Comparison of ENCODE assay signal across 6 cellular contexts in genomic region chr6:31740397-31741223, GRCh38. TPM values are rescaled to one million over a fixed set of nuclear protein-coding genes. Genes with fewer than 3 reads are reported as not detected.
A peak's percentile ranks its signal among the peaks of the same experiment; 100 is the strongest.
DNase-seq lines count a peak whose midpoint lies in the region; ATAC-seq, FAIRE-seq and TF ChIP-seq lines count a peak whose summit lies in the region.

No MANE protein-coding gene starts in this region.

- peaks cover 41 to 58% of the 10 kb centered on the region in 2 experiments for H3K4me1 Mint-ChIP-seq in H9

- in situ Hi-C loops in HepG2 (cut with HindIII; ENCODE audit: extremely low pct_ligation_motif_present, low pct_unique_long_range_greater_than_20kb) = no loop called here

- no peak overlapping the region for H4K8ac ChIP-seq in H9 (replicated peaks; ENCODE audit: insufficient read length, low read depth, low read length)

- H3K79me2 ChIP-seq in H9 (ENCODE audit: insufficient read depth, low read length) (peaks cover 2% of the 10 kb centered on the region; the same call in 1 of the 2 replicates), HepG2 (ENCODE audit: insufficient read depth, low read length) (peaks cover 14% of the 10 kb centered on the region)

- TF ChIP-seq EP300 in HepG2 (IDR thresholded peaks at IDR 0.05; ENCODE audit: low read depth in 2 of 2, low read length in 2 of 2) (no peak), HepG2 (CRISPR knock-in tag; IDR thresholded peaks at IDR 0.05; ENCODE audit: borderline replicate concordance) (no peak)

- no peak for FAIRE-seq in HepG2 (lab: Jason Lieb, UNC)

- no peak for DNase-seq in H9
- DNase-seq in HepG2 (ENCODE audit: low spot score) = no peak
- DNase-seq in T-helper 9 cell = no peak

- no peak overlapping the region for H3K56ac ChIP-seq in H9 (ENCODE audit: insufficient read length, low read depth, low read length)

- CTCF ChIA-PET in HepG2 (lab: Yijun Ruan, JAX; ENCODE audit: low intra/inter-chr PET ratio, low total read pairs) = no interaction called here

- H2AFZ ChIP-seq in H9 (ENCODE audit: low read length) = no peak overlapping the region
- no peak overlapping the region for H2AFZ ChIP-seq in HepG2 (ENCODE audit: low read length)

- H4K20me1 ChIP-seq in H9 (ENCODE audit: control insufficient read depth, insufficient read depth, insufficient read length) (no peaks in the 10 kb centered on the region), HepG2 (ENCODE audit: insufficient read depth, low read length) (no peaks in the 10 kb centered on the region)

- peak overlapping the region; percentile 92 for H2BK5ac ChIP-seq in H9 (ENCODE audit: insufficient read length, low read length)

- H3K4me3 ChIP-seq in WI38 (ENCODE audit: low read depth, low read length) (peak overlapping the region; percentile 83), HepG2 (replicated peaks in 1 of 3; ENCODE audit: insufficient read depth in 1 of 3, low read depth in 2 of 3, low read length in 3 of 3) (peak overlapping the region; percentile 1 to 63 (median 44); a peak in 5 of 6 replicates)

- H3K18ac ChIP-seq in H9 (ENCODE audit: insufficient read length, low read depth, low read length) = peak overlapping the region; percentile 100

- TF ChIP-seq CTCF in H9 (conservative IDR thresholded peaks at IDR 0.05) (no peak), WI38 (IDR thresholded peaks at IDR 0.05; ENCODE audit: low read depth, low read length) (no peak), HepG2 (CRISPR knock-in tag; IDR thresholded peaks at IDR 0.05) (no peak)

- peak overlapping the region; percentile 100 for H2BK120ac ChIP-seq in H9 (ENCODE audit: low read depth, low read length, poor library complexity, severe bottlenecking)

- H3K27me3 ChIP-seq in H9 (ENCODE audit: insufficient read depth, low read length) (no peaks in the 10 kb centered on the region), HepG2 (ENCODE audit: control insufficient read depth in 1 of 2, insufficient read depth in 2 of 2, low read length in 2 of 2) (no peaks in the 10 kb centered on the region; a peak in 1 of 5 replicates)

- no peak for TF ChIP-seq RAD21 in HepG2 (CRISPR knock-in tag; IDR thresholded peaks at IDR 0.05)

- no peaks in the 10 kb centered on the region for H3K79me1 ChIP-seq in H9 (ENCODE audit: insufficient read depth, low read depth, low read length, poor library complexity, severe bottlenecking)

- H3K23ac ChIP-seq in H9 (ENCODE audit: insufficient read length, low read depth, low read length) = no peak overlapping the region

- peak overlapping the region; percentile 100 for H3K14ac ChIP-seq in H9 (ENCODE audit: insufficient read depth, low read length)

- peak overlapping the region; percentile 26 for H2BK12ac ChIP-seq in H9 (ENCODE audit: insufficient read length, low read depth, low read length)

- no peak overlapping the region for H2AK5ac ChIP-seq in H9 (ENCODE audit: insufficient read length, low read length)

- H4K91ac ChIP-seq in H9 (ENCODE audit: insufficient read length, low read depth, low read length) = peak overlapping the region; percentile 95

- peaks cover 14 to 33% (median 17%) of the 10 kb centered on the region in 3 experiments for H3K36me3 Mint-ChIP-seq in H9 (ENCODE audit: insufficient read depth in 1 of 3, low read depth in 3 of 3)

- H3K9ac ChIP-seq in H9 (ENCODE audit: extremely low read depth, insufficient read length, low read length) = peak overlapping the region; percentile 94
- H3K9ac ChIP-seq in HepG2 (ENCODE audit: insufficient read depth, low read depth, low read length) = peak overlapping the region; percentile 82

- H3K27me3 Mint-ChIP-seq in H9 (ENCODE audit: low read depth) = no peaks in the 10 kb centered on the region

- H3K4me2 ChIP-seq in H9 (ENCODE audit: insufficient read depth, insufficient read length, low read length) = peak overlapping the region; percentile 73
- peak overlapping the region; percentile 73 for H3K4me2 ChIP-seq in HepG2 (ENCODE audit: low read depth, low read length)

- H2BK20ac ChIP-seq in H9 (ENCODE audit: low read depth, low read length, poor library complexity, severe bottlenecking) = no peak overlapping the region

- POLR2A ChIA-PET in HepG2 (lab: Yijun Ruan, JAX) = interaction anchor here (0.8 to 8.3 kb wide), 6 partner anchors 11 to 90 kb away, joined by 3 to 172 read pairs (median 99); partner anchors contain the start of genes DDAH2, HSPA1B and LSM2

- no peaks in the 10 kb centered on the region for H3K9me3 Mint-ChIP-seq in H9

- no TSS peak for BruUV-seq in HepG2 (replicated peaks; lab: Mats Ljungman, UMichigan)

- H3K4me3 Mint-ChIP-seq in H9 = peak overlapping the region; percentile 74 to 85

- intact Hi-C loops in HepG2 (cut with micrococcal nuclease; ENCODE audit: unreplicated experiment) = no loop called here

- H3K4ac ChIP-seq in H9 (ENCODE audit: low read depth, low read length) = peak overlapping the region; percentile 99; the same call in 1 of the 2 replicates

- no peak overlapping the region for H2BK15ac ChIP-seq in H9 (ENCODE audit: low read depth, low read length)

- H3K9me3 ChIP-seq in H9 (ENCODE audit: control insufficient read depth, low read depth, low read length) (no peaks in the 10 kb centered on the region), HepG2 (ENCODE audit: low read length) (no peaks in the 10 kb centered on the region)

- WGBS in H9 (ENCODE audit: extremely low coverage, insufficient read length, low lambda C conversion rate) = no CpG with 5 or more reads among the region's 29 CpGs
- WGBS in HepG2 (ENCODE audit: low lambda C conversion rate) = 94% methylated on average over 29 of the region's 29 CpGs

- ATAC-seq in HepG2 (no peak), GM19351 (IDR thresholded peaks at IDR 0.05; ENCODE audit: unreplicated experiment) (no peak), HG03280 (IDR thresholded peaks at IDR 0.05; ENCODE audit: unreplicated experiment) (no peak)

- H3K4me1 ChIP-seq in H9 (ENCODE audit: insufficient read depth, low read length) = peaks cover 11% of the 10 kb centered on the region
- H3K4me1 ChIP-seq in HepG2 (ENCODE audit: insufficient read depth, low read length) = peaks cover 56% of the 10 kb centered on the region

- H3K36me3 ChIP-seq in HepG2 (replicated peaks in 1 of 2; ENCODE audit: control insufficient read depth in 1 of 2, insufficient read depth in 2 of 2, low read length in 2 of 2) = peaks cover 0 to 6% of the 10 kb centered on the region in 2 experiments; a peak in 3 of 5 replicates

- peak overlapping the region; percentile 90 for H3T11ph ChIP-seq in H9 (ENCODE audit: low read length)

- peaks cover 21% of the 10 kb centered on the region for H3K23me2 ChIP-seq in H9 (ENCODE audit: insufficient read length, low read depth, low read length, poor library complexity, severe bottlenecking)

- H3K27ac Mint-ChIP-seq in H9 = peak overlapping the region; percentile 91 to 99 (median 99)

- TF ChIP-seq POLR2A in HepG2 (IDR thresholded peaks at IDR 0.05; ENCODE audit: insufficient read depth in 1 of 2, low read depth in 2 of 2, low read length in 2 of 2) = no peak

- peak overlapping the region; percentile 96 for H4K5ac ChIP-seq in H9 (ENCODE audit: insufficient read length, low read depth, low read length)

- peak overlapping the region; percentile 56 for H3K27ac ChIP-seq in H9 (ENCODE audit: insufficient read length, low read depth, low read length)
- peak overlapping the region; percentile 99 for H3K27ac ChIP-seq in HepG2 (ENCODE audit: extremely low read length, insufficient read depth, low read length)

RNA-seq across cellular contexts. Expression of gene MSH5, which starts 0.8 kb away (rescaled TPM):
- total RNA-seq in H9 (2021) = 21.5 and 22.4 TPM in 2 replicates
- 2.5 and 10.2 TPM in 2 replicates for total RNA-seq in HepG2 (2016; rRNA removed; fragmentation: Illumina TruSeq; extraction: Trizol)
- total RNA-seq in HepG2 (2016; cell fraction: cytosol; rRNA removed; fragmentation: Illumina TruSeq; extraction: Trizol; ENCODE audit: low read depth) = 6.2 and 9.7 TPM in 2 replicates
- total RNA-seq in HepG2 (2016; cell fraction: insoluble cytoplasmic fraction; rRNA removed; fragmentation: Illumina TruSeq; extraction: Trizol) = 3.6 and 10.0 TPM in 2 replicates
- total RNA-seq in HepG2 (2016; cell fraction: membrane; rRNA removed; fragmentation: Illumina TruSeq; extraction: Trizol) = 3.8 and 4.3 TPM in 2 replicates
- 23.2 and 28.8 TPM in 2 replicates for total RNA-seq in HepG2 (2016; cell fraction: nucleus; rRNA removed; fragmentation: Illumina TruSeq; extraction: Trizol)
- 28.3 and 38.7 TPM in 2 replicates for polyA plus RNA-seq in HepG2 (2011; rRNA removed)
- polyA plus RNA-seq in HepG2 (2011; cell fraction: cytosol; rRNA removed) = 6.2 and 7.0 TPM in 2 replicates
- 221 and 280 TPM in 2 replicates for polyA plus RNA-seq in HepG2 (2011; cell fraction: nucleus; rRNA removed)
- 18.8 and 19.5 TPM in 2 replicates for polyA plus RNA-seq in HepG2 (2012)
- 0.90 and 1.3 TPM in 2 replicates for polyA plus RNA-seq in HepG2 (2016; cell fraction: cytosol; fragmentation: Illumina TruSeq; extraction: Trizol; ENCODE audit: low read depth)
- polyA plus RNA-seq in HepG2 (2016; cell fraction: insoluble cytoplasmic fraction; fragmentation: Illumina TruSeq; extraction: Trizol; ENCODE audit: low read depth) = 2.9 and 3.2 TPM in 2 replicates
- polyA plus RNA-seq in HepG2 (2016; cell fraction: membrane; fragmentation: Illumina TruSeq; extraction: Trizol; ENCODE audit: low read depth) = 1.5 and 2.2 TPM in 2 replicates
- 76.6 and 77.9 TPM in 2 replicates for polyA plus RNA-seq in HepG2 (2016; cell fraction: nucleus; fragmentation: Illumina TruSeq; extraction: Trizol; ENCODE audit: insufficient read depth, low read depth)
- 32.0 and 34.5 TPM in 2 replicates for polyA minus RNA-seq in HepG2 (2011; rRNA and poly(A)+ RNA removed; ENCODE audit: low replicate concordance)
- 3.9 and 5.5 TPM in 2 replicates for polyA minus RNA-seq in HepG2 (2011; cell fraction: cytosol; rRNA and poly(A)+ RNA removed)
- 84.3 and 91.3 TPM in 2 replicates for polyA minus RNA-seq in HepG2 (2011; cell fraction: nucleus; rRNA and poly(A)+ RNA removed)

RNA-seq across cellular contexts. Expression of gene CLIC1, which starts 4.3 kb away (rescaled TPM):
- total RNA-seq in H9 (2021) = 265 and 266 TPM in 2 replicates
- total RNA-seq in HepG2 (2016; rRNA removed; fragmentation: Illumina TruSeq; extraction: Trizol) = 445 and 602 TPM in 2 replicates
- 267 and 295 TPM in 2 replicates for total RNA-seq in HepG2 (2016; cell fraction: cytosol; rRNA removed; fragmentation: Illumina TruSeq; extraction: Trizol; ENCODE audit: low read depth)
- 442 and 617 TPM in 2 replicates for total RNA-seq in HepG2 (2016; cell fraction: insoluble cytoplasmic fraction; rRNA removed; fragmentation: Illumina TruSeq; extraction: Trizol)
- total RNA-seq in HepG2 (2016; cell fraction: membrane; rRNA removed; fragmentation: Illumina TruSeq; extraction: Trizol) = 333 and 368 TPM in 2 replicates
- total RNA-seq in HepG2 (2016; cell fraction: nucleus; rRNA removed; fragmentation: Illumina TruSeq; extraction: Trizol) = 383 and 410 TPM in 2 replicates
- polyA plus RNA-seq in HepG2 (2011; rRNA removed) = 891 and 997 TPM in 2 replicates
- polyA plus RNA-seq in HepG2 (2011; cell fraction: cytosol; rRNA removed) = 1,063 and 1,114 TPM in 2 replicates
- 243 and 309 TPM in 2 replicates for polyA plus RNA-seq in HepG2 (2011; cell fraction: nucleus; rRNA removed)
- 684 and 693 TPM in 2 replicates for polyA plus RNA-seq in HepG2 (2012)
- 249 and 300 TPM in 2 replicates for polyA plus RNA-seq in HepG2 (2016; cell fraction: cytosol; fragmentation: Illumina TruSeq; extraction: Trizol; ENCODE audit: low read depth)
- polyA plus RNA-seq in HepG2 (2016; cell fraction: insoluble cytoplasmic fraction; fragmentation: Illumina TruSeq; extraction: Trizol; ENCODE audit: low read depth) = 415 and 433 TPM in 2 replicates
- 263 and 301 TPM in 2 replicates for polyA plus RNA-seq in HepG2 (2016; cell fraction: membrane; fragmentation: Illumina TruSeq; extraction: Trizol; ENCODE audit: low read depth)
- polyA plus RNA-seq in HepG2 (2016; cell fraction: nucleus; fragmentation: Illumina TruSeq; extraction: Trizol; ENCODE audit: insufficient read depth, low read depth) = 609 and 612 TPM in 2 replicates
- polyA minus RNA-seq in HepG2 (2011; rRNA and poly(A)+ RNA removed; ENCODE audit: low replicate concordance) = 509 and 745 TPM in 2 replicates
- 299 and 375 TPM in 2 replicates for polyA minus RNA-seq in HepG2 (2011; cell fraction: cytosol; rRNA and poly(A)+ RNA removed)
- 119 and 176 TPM in 2 replicates for polyA minus RNA-seq in HepG2 (2011; cell fraction: nucleus; rRNA and poly(A)+ RNA removed)

RNA-seq across cellular contexts. Expression of gene DDAH2, which starts 11.5 kb away (rescaled TPM):
- total RNA-seq in H9 (2021) = 70.5 and 73.2 TPM in 2 replicates
- total RNA-seq in HepG2 (2016; rRNA removed; fragmentation: Illumina TruSeq; extraction: Trizol) = 14.4 and 16.4 TPM in 2 replicates
- 8.5 and 10.3 TPM in 2 replicates for total RNA-seq in HepG2 (2016; cell fraction: cytosol; rRNA removed; fragmentation: Illumina TruSeq; extraction: Trizol; ENCODE audit: low read depth)
- total RNA-seq in HepG2 (2016; cell fraction: insoluble cytoplasmic fraction; rRNA removed; fragmentation: Illumina TruSeq; extraction: Trizol) = 14.2 and 17.0 TPM in 2 replicates
- 10.5 and 14.6 TPM in 2 replicates for total RNA-seq in HepG2 (2016; cell fraction: membrane; rRNA removed; fragmentation: Illumina TruSeq; extraction: Trizol)
- total RNA-seq in HepG2 (2016; cell fraction: nucleus; rRNA removed; fragmentation: Illumina TruSeq; extraction: Trizol) = 6.9 and 9.4 TPM in 2 replicates
- polyA plus RNA-seq in HepG2 (2011; rRNA removed) = 21.1 and 21.9 TPM in 2 replicates
- polyA plus RNA-seq in HepG2 (2011; cell fraction: cytosol; rRNA removed) = 17.3 and 27.4 TPM in 2 replicates
- polyA plus RNA-seq in HepG2 (2011; cell fraction: nucleus; rRNA removed) = 76.2 and 86.7 TPM in 2 replicates
- polyA plus RNA-seq in HepG2 (2012) = 12.9 and 21.1 TPM in 2 replicates
- 7.1 and 9.5 TPM in 2 replicates for polyA plus RNA-seq in HepG2 (2016; cell fraction: cytosol; fragmentation: Illumina TruSeq; extraction: Trizol; ENCODE audit: low read depth)
- 12.9 and 17.0 TPM in 2 replicates for polyA plus RNA-seq in HepG2 (2016; cell fraction: insoluble cytoplasmic fraction; fragmentation: Illumina TruSeq; extraction: Trizol; ENCODE audit: low read depth)
- polyA plus RNA-seq in HepG2 (2016; cell fraction: membrane; fragmentation: Illumina TruSeq; extraction: Trizol; ENCODE audit: low read depth) = 9.7 and 13.0 TPM in 2 replicates
- 21.1 and 21.5 TPM in 2 replicates for polyA plus RNA-seq in HepG2 (2016; cell fraction: nucleus; fragmentation: Illumina TruSeq; extraction: Trizol; ENCODE audit: insufficient read depth, low read depth)
- 8.4 and 17.2 TPM in 2 replicates for polyA minus RNA-seq in HepG2 (2011; rRNA and poly(A)+ RNA removed; ENCODE audit: low replicate concordance)
- 5.3 and 6.9 TPM in 2 replicates for polyA minus RNA-seq in HepG2 (2011; cell fraction: cytosol; rRNA and poly(A)+ RNA removed)
- 10.2 and 10.7 TPM in 2 replicates for polyA minus RNA-seq in HepG2 (2011; cell fraction: nucleus; rRNA and poly(A)+ RNA removed)

RNA-seq across cellular contexts. Expression of gene MPIG6B, which starts 17.4 kb away (rescaled TPM):
- total RNA-seq in H9 (2021) = not detected in 2 replicates
- not detected in 2 replicates for total RNA-seq in HepG2 (2016; rRNA removed; fragmentation: Illumina TruSeq; extraction: Trizol)
- not detected in 2 replicates for total RNA-seq in HepG2 (2016; cell fraction: cytosol; rRNA removed; fragmentation: Illumina TruSeq; extraction: Trizol; ENCODE audit: low read depth)
- total RNA-seq in HepG2 (2016; cell fraction: insoluble cytoplasmic fraction; rRNA removed; fragmentation: Illumina TruSeq; extraction: Trizol) = not detected in 2 replicates
- not detected in 2 replicates for total RNA-seq in HepG2 (2016; cell fraction: membrane; rRNA removed; fragmentation: Illumina TruSeq; extraction: Trizol)
- not detected in 2 replicates for total RNA-seq in HepG2 (2016; cell fraction: nucleus; rRNA removed; fragmentation: Illumina TruSeq; extraction: Trizol)
- polyA plus RNA-seq in HepG2 (2011; rRNA removed) = not detected in 2 replicates
- polyA plus RNA-seq in HepG2 (2011; cell fraction: cytosol; rRNA removed) = not detected in 2 replicates
- not detected in 2 replicates for polyA plus RNA-seq in HepG2 (2011; cell fraction: nucleus; rRNA removed)
- 0.08 and 0.15 TPM in 2 replicates for polyA plus RNA-seq in HepG2 (2012)
- polyA plus RNA-seq in HepG2 (2016; cell fraction: cytosol; fragmentation: Illumina TruSeq; extraction: Trizol; ENCODE audit: low read depth) = not detected in 2 replicates
- not detected in 2 replicates for polyA plus RNA-seq in HepG2 (2016; cell fraction: insoluble cytoplasmic fraction; fragmentation: Illumina TruSeq; extraction: Trizol; ENCODE audit: low read depth)
- polyA plus RNA-seq in HepG2 (2016; cell fraction: membrane; fragmentation: Illumina TruSeq; extraction: Trizol; ENCODE audit: low read depth) = not detected in 2 replicates
- polyA plus RNA-seq in HepG2 (2016; cell fraction: nucleus; fragmentation: Illumina TruSeq; extraction: Trizol; ENCODE audit: insufficient read depth, low read depth) = not detected in 2 replicates
- not detected in 2 replicates for polyA minus RNA-seq in HepG2 (2011; rRNA and poly(A)+ RNA removed; ENCODE audit: low replicate concordance)
- polyA minus RNA-seq in HepG2 (2011; cell fraction: cytosol; rRNA and poly(A)+ RNA removed) = not detected in 2 replicates
- polyA minus RNA-seq in HepG2 (2011; cell fraction: nucleus; rRNA and poly(A)+ RNA removed) = not detected in 2 replicates

RNA-seq across cellular contexts. Expression of gene LY6G6C, which starts 19.1 kb away (rescaled TPM):
- total RNA-seq in H9 (2021) = 0.24 TPM in 1 of 2 replicates, not detected in the other
- not detected in 2 replicates for total RNA-seq in HepG2 (2016; rRNA removed; fragmentation: Illumina TruSeq; extraction: Trizol)
- not detected in 2 replicates for total RNA-seq in HepG2 (2016; cell fraction: cytosol; rRNA removed; fragmentation: Illumina TruSeq; extraction: Trizol; ENCODE audit: low read depth)
- total RNA-seq in HepG2 (2016; cell fraction: insoluble cytoplasmic fraction; rRNA removed; fragmentation: Illumina TruSeq; extraction: Trizol) = not detected in 2 replicates
- total RNA-seq in HepG2 (2016; cell fraction: membrane; rRNA removed; fragmentation: Illumina TruSeq; extraction: Trizol) = not detected in 2 replicates
- not detected in 2 replicates for total RNA-seq in HepG2 (2016; cell fraction: nucleus; rRNA removed; fragmentation: Illumina TruSeq; extraction: Trizol)
- 0.15 and 0.21 TPM in 2 replicates for polyA plus RNA-seq in HepG2 (2011; rRNA removed)
- polyA plus RNA-seq in HepG2 (2011; cell fraction: cytosol; rRNA removed) = 0.13 TPM in 1 of 2 replicates, not detected in the other
- polyA plus RNA-seq in HepG2 (2011; cell fraction: nucleus; rRNA removed) = 0.42 and 0.76 TPM in 2 replicates
- polyA plus RNA-seq in HepG2 (2012) = 0.31 TPM in 1 of 2 replicates, not detected in the other
- not detected in 2 replicates for polyA plus RNA-seq in HepG2 (2016; cell fraction: cytosol; fragmentation: Illumina TruSeq; extraction: Trizol; ENCODE audit: low read depth)
- not detected in 2 replicates for polyA plus RNA-seq in HepG2 (2016; cell fraction: insoluble cytoplasmic fraction; fragmentation: Illumina TruSeq; extraction: Trizol; ENCODE audit: low read depth)
- polyA plus RNA-seq in HepG2 (2016; cell fraction: membrane; fragmentation: Illumina TruSeq; extraction: Trizol; ENCODE audit: low read depth) = not detected in 2 replicates
- 0.72 TPM in 1 of 2 replicates, not detected in the other for polyA plus RNA-seq in HepG2 (2016; cell fraction: nucleus; fragmentation: Illumina TruSeq; extraction: Trizol; ENCODE audit: insufficient read depth, low read depth)
- 0.28 TPM in 1 of 2 replicates, not detected in the other for polyA minus RNA-seq in HepG2 (2011; rRNA and poly(A)+ RNA removed; ENCODE audit: low replicate concordance)
- not detected in 2 replicates for polyA minus RNA-seq in HepG2 (2011; cell fraction: cytosol; rRNA and poly(A)+ RNA removed)
- not detected in 2 replicates for polyA minus RNA-seq in HepG2 (2011; cell fraction: nucleus; rRNA and poly(A)+ RNA removed)
